Comparison of ENCODE assay signal across 1 cellular context in genomic region chr11:108718466-108718865, GRCh38.
TF ChIP-seq lines count a peak whose summit lies in the region.

No MANE protein-coding gene starts in this region.

TF ChIP-seq in HEK293, 187 proteins besides CTCF, POLR2A, EP300 and RAD21 (continued from another document):
- peak; percentile 32; the same call in 1 of the 2 replicates for TF ChIP-seq PRDM6 (tag by site-specific recombination; IDR thresholded peaks at IDR 0.05)
TF ChIP-seq in HEK293: peak in this region for 2.
